1 cellular context compared by ENCODE assay signal in genomic region chr9:109132473-109133095, GRCh38.
TF ChIP-seq lines count a peak whose summit lies in the region.

No MANE protein-coding gene starts in this region.

TF ChIP-seq in H1, 55 proteins besides CTCF, POLR2A, EP300 and RAD21 (continued from another document):
- TF ChIP-seq ATF3 (IDR thresholded peaks at IDR 0.05; ENCODE audit: insufficient read depth, low read depth, low read length): no peak
- no peak for TF ChIP-seq SP2 (IDR thresholded peaks at IDR 0.05; ENCODE audit: low read length)
- TF ChIP-seq CBX8 (IDR thresholded peaks at IDR 0.05; ENCODE audit: borderline replicate concordance, low read depth, low read length): no peak
- no peak for TF ChIP-seq ATF2 (IDR thresholded peaks at IDR 0.05; ENCODE audit: low read length)
- TF ChIP-seq GABPA (IDR thresholded peaks at IDR 0.05; ENCODE audit: borderline replicate concordance, insufficient read depth, low read length): no peak
- TF ChIP-seq CTBP2 (IDR thresholded peaks at IDR 0.05; ENCODE audit: borderline replicate concordance, insufficient read depth, insufficient read length, low read length): no peak
- TF ChIP-seq NANOG (IDR thresholded peaks at IDR 0.05; ENCODE audit: insufficient read depth, low read depth, low read length, poor library complexity, severe bottlenecking): no peak
- TF ChIP-seq POU5F1 (IDR thresholded peaks at IDR 0.05; ENCODE audit: low read depth, low read length): no peak
- TF ChIP-seq BACH1 (IDR thresholded peaks at IDR 0.05; ENCODE audit: low read length): no peak
- TF ChIP-seq JUND (IDR thresholded peaks at IDR 0.05; ENCODE audit: low read length): no peak
- TF ChIP-seq JUN (IDR thresholded peaks at IDR 0.05; ENCODE audit: low read depth, low read length): no peak
